ENCODE assay signal across 13 cellular contexts in the genomic region with DNA sequence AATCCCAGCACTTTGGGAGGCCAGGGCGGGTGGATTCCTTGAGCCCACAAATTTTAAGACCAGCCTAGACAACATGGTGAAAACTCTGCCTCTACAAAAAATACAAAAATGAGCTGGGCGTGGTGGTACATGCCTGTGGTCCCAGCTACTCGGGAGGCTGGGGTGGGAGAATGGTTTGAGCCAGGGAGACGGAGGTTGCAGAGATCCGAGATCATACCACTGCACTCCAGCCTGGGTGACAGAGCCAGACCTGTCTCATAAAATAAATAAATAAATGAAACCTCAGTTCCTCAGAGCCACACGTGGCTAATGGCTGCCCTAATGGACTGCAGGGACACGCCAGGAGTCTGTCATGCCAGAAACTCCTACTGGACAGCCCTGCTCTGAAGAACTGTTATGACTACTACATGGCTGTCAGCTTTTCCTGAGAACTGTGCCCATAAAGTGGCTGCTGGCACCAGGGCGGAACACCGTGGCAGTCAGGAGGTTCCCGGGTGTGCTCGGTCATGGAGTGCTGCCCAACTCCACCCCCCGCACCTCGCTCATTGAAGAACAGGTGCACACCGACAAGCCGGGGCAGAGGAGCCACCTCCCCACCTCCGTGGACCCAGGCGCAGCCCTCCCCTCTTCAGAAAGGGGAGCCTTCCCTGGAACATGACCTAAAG. TPM values are rescaled to one million over a fixed set of nuclear protein-coding genes. Genes with fewer than 3 reads are reported as not detected.
DNase-seq lines count a peak whose midpoint lies in the region; ATAC-seq and TF ChIP-seq lines count a peak whose summit lies in the region.
"Had no signal": no experiment of that assay in that cellular context is flagged by ENCODE, and none has a peak within 500 bp of the region (broad histone marks: within the 10 kb centered on the region; RNA-seq: fewer than 3 reads in every experiment).

No MANE protein-coding gene starts in this region.

- H3K9me3 ChIP-seq in CD4-positive, CD25-positive, alpha-beta regulatory T cell (ENCODE audit: control insufficient read depth in 2 of 2, low read length in 2 of 2), result no peaks in the 10 kb centered on the region
- H3K9me3 ChIP-seq in right cardiac atrium (ENCODE audit: control insufficient read depth, low read length) (no peaks in the 10 kb centered on the region), psoas muscle (no peaks in the 10 kb centered on the region), ovary (no peaks in the 10 kb centered on the region)
- H3K9me3 ChIP-seq: BLaER1 treated with 17β-estradiol and CSF1 and Interleukin-3, amounts not matched to agents 10 nM and 100 nM had no signal

- H3K4me1 ChIP-seq in CD4-positive, CD25-positive, alpha-beta regulatory T cell (ENCODE audit: control insufficient read depth, insufficient read depth, low read length, poor library complexity, severe bottlenecking), result peaks cover 40% of the 10 kb centered on the region
- H3K4me1 ChIP-seq in right cardiac atrium (ENCODE audit: control insufficient read depth, insufficient read depth, low read length) (peaks cover 18% of the 10 kb centered on the region), psoas muscle (peaks cover 75% of the 10 kb centered on the region), ovary (ENCODE audit: insufficient read depth) (peaks cover 13% of the 10 kb centered on the region)

- no peak for TF ChIP-seq POLR2A in ovary (IDR thresholded peaks at IDR 0.05)

- TF ChIP-seq CTCF in psoas muscle (IDR thresholded peaks at IDR 0.05) (no peak), ovary (IDR thresholded peaks at IDR 0.05) (no peak)

- intact Hi-C loops in right cardiac atrium (cut with DNase I) (loop anchor here in 3 of 4 donors (5.0 to 10.0 kb wide), 2 partner anchors 82 to 85 kb away; partner anchors contain the start of gene DHRS7B (in 3 of the 3)), psoas muscle (cut with DNase I) (loop anchor here (2.0 to 5.0 kb wide), 6 partner anchors 37 to 167 kb away; partner anchors contain the start of genes DHRS7B (in 2 of the 2) and USP22 (in 1 of the 2)), ovary (cut with DNase I) (loop anchor here in 1 of 4 donors (10.0 kb wide), 1 partner anchor 85 kb away; the partner anchor contains the start of gene DHRS7B)

- no peaks in the 10 kb centered on the region for H3K27me3 Mint-ChIP-seq in CD4-positive, CD25-positive, alpha-beta regulatory T cell
- H3K27me3 Mint-ChIP-seq: activated B cell treated with CpG ODN at 0.5 μM for 24 hours had no signal

- H3K36me3 Mint-ChIP-seq in CD4-positive, CD25-positive, alpha-beta regulatory T cell, result peaks cover 3% of the 10 kb centered on the region

- WGBS in right cardiac atrium, result 72% methylated on average over 17 of the region's 17 CpGs
- 37 to 42% (median 37%) methylated on average over 17 of the region's 17 CpGs for WGBS in psoas muscle, 3 donors
- WGBS in ovary, 3 donors, result 80 to 84% (median 83%) methylated on average over 17 of the region's 17 CpGs

- no peaks in the 10 kb centered on the region for H3K9me3 Mint-ChIP-seq in CD4-positive, CD25-positive, alpha-beta regulatory T cell
- H3K9me3 Mint-ChIP-seq: activated B cell treated with CpG ODN at 0.5 μM for 24 hours had no signal

- H3K4me1 Mint-ChIP-seq in CD4-positive, CD25-positive, alpha-beta regulatory T cell, result peaks cover 6 to 63% (median 34%) of the 10 kb centered on the region in 4 donors

- peak overlapping the region in 1 of 4 donors; percentile 63 for H3K4me3 Mint-ChIP-seq in CD4-positive, CD25-positive, alpha-beta regulatory T cell
- H3K4me3 Mint-ChIP-seq: activated B cell treated with CpG ODN at 0.5 μM for 24 hours had no signal

- peak overlapping the region; percentile 14 to 69 (median 59) for H3K27ac Mint-ChIP-seq in CD4-positive, CD25-positive, alpha-beta regulatory T cell
- H3K27ac Mint-ChIP-seq: activated B cell treated with CpG ODN at 0.5 μM for 24 hours had no signal

- DNase-seq in CD4-positive, CD25-positive, alpha-beta regulatory T cell, result no peak
- DNase-seq in NCI-H2171 (lab: John Stamatoyannopoulos, UW) (peak; percentile 53), right cardiac atrium (peak in 2 of 3 donors; percentile 67 to 77), psoas muscle (peak; percentile 61 to 89), ovary (no peak), NCI-H524 treated with DMSO at 0.1 percent for 48 hours (lab: John Stamatoyannopoulos, UW) (no peak)
- DNase-seq: activated B cell treated with CpG ODN at 0.5 μM for 24 hours; aorta; effector CD8-positive, alpha-beta T cell had no signal

- H3K27ac ChIP-seq in CD4-positive, CD25-positive, alpha-beta regulatory T cell (ENCODE audit: insufficient read depth, low read length, poor library complexity, severe bottlenecking), result no peak overlapping the region
- H3K27ac ChIP-seq in right cardiac atrium (ENCODE audit: low read length) (peak overlapping the region; percentile 46), psoas muscle (peak overlapping the region; percentile 99), ovary (no peak overlapping the region)
- H3K27ac ChIP-seq: SK-N-MC had no signal

- no peak overlapping the region for H3K4me3 ChIP-seq in CD4-positive, CD25-positive, alpha-beta regulatory T cell (ENCODE audit: low read depth, low read length)
- H3K4me3 ChIP-seq in right cardiac atrium (ENCODE audit: low read length) (no peak overlapping the region), psoas muscle (peak overlapping the region; percentile 44), ovary (no peak overlapping the region)
- H3K4me3 ChIP-seq: BLaER1 treated with 17β-estradiol and CSF1 and Interleukin-3, amounts not matched to agents 10 nM and 100 nM; SK-N-MC had no signal

- no peaks in the 10 kb centered on the region for H3K27me3 ChIP-seq in CD4-positive, CD25-positive, alpha-beta regulatory T cell (ENCODE audit: control insufficient read depth, insufficient read depth, low read length)
- no peaks in the 10 kb centered on the region for H3K27me3 ChIP-seq in right cardiac atrium (ENCODE audit: control insufficient read depth, insufficient read depth)
- H3K27me3 ChIP-seq in psoas muscle (ENCODE audit: insufficient read depth in 3 of 3, low read length in 2 of 3), result no peaks in the 10 kb centered on the region
- no peaks in the 10 kb centered on the region for H3K27me3 ChIP-seq in ovary
- H3K27me3 ChIP-seq: BLaER1 treated with 17β-estradiol and CSF1 and Interleukin-3, amounts not matched to agents 10 nM and 100 nM had no signal

- H3K36me3 ChIP-seq in CD4-positive, CD25-positive, alpha-beta regulatory T cell (ENCODE audit: control insufficient read depth, insufficient read depth, low read length), result peaks cover 28% of the 10 kb centered on the region
- peaks cover 0 to 6% of the 10 kb centered on the region in 2 donors for H3K36me3 ChIP-seq in psoas muscle (ENCODE audit: insufficient read depth in 1 of 2, low read depth in 1 of 2)
- no peaks in the 10 kb centered on the region for H3K36me3 ChIP-seq in ovary

- TF ChIP-seq EP300 in ovary (IDR thresholded peaks at IDR 0.05), result no peak

- ATAC-seq in CD4-positive, CD25-positive, alpha-beta regulatory T cell (ENCODE audit: low read depth in 2 of 2), result no peak
- peak in 1 of 2 donors; percentile 1 for ATAC-seq in right cardiac atrium
- peak; percentile 38 to 59 (median 54) for ATAC-seq in psoas muscle
- no peak for ATAC-seq in GM19467 (IDR thresholded peaks at IDR 0.05; ENCODE audit: unreplicated experiment)
- no peak for ATAC-seq in GM19455 (IDR thresholded peaks at IDR 0.05; ENCODE audit: unreplicated experiment)

RNA-seq across cellular contexts. Expression of gene TMEM11, which starts 4.3 kb away (rescaled TPM):
- total RNA-seq in CD4-positive, CD25-positive, alpha-beta regulatory T cell, result 16.1 TPM
- 10 to 100 TPM; 30.8 to 50.3 (median 45.6) TPM for polyA plus RNA-seq in CD4-positive, CD25-positive, alpha-beta regulatory T cell
- total RNA-seq in right cardiac atrium (10 to 100 TPM; 26.2 to 30.7 (median 27.5) TPM), psoas muscle (10 to 100 TPM; 52.9 to 78.4 (median 58.6) TPM), ovary (10 to 100 TPM; 10.5 to 18.5 (median 15.8) TPM)
- polyA plus RNA-seq in right cardiac atrium (46.2 TPM), psoas muscle (100 to 1,000 TPM in 2 of 3 donors, 10 to 100 TPM in 1; 89.6 to 159 (median 109) TPM), ovary (10 to 100 TPM; 17.1 to 20.0 TPM)

RNA-seq across cellular contexts. Expression of gene NATD1, which starts 43.6 kb away (rescaled TPM):
- total RNA-seq in CD4-positive, CD25-positive, alpha-beta regulatory T cell, result 12.7 TPM
- polyA plus RNA-seq in CD4-positive, CD25-positive, alpha-beta regulatory T cell, result 1 to 10 TPM; 2.8 to 4.6 (median 2.8) TPM
- 10 to 100 TPM in 3 of 4 donors, 1 to 10 TPM in 1; 8.1 to 15.7 (median 12.1) TPM for total RNA-seq in right cardiac atrium
- polyA plus RNA-seq in right cardiac atrium, result 10.9 TPM
- total RNA-seq in psoas muscle, result 10 to 100 TPM; 21.6 to 48.0 (median 24.5) TPM
- 10 to 100 TPM in 2 of 3 donors, 1 to 10 TPM in 1; 4.7 to 15.1 (median 10.5) TPM for polyA plus RNA-seq in psoas muscle
- total RNA-seq in ovary, result 1 to 10 TPM; 2.8 to 9.0 (median 5.2) TPM
- polyA plus RNA-seq in ovary, result 1 to 10 TPM; 6.2 to 6.7 TPM

Comparison
In these comparisons a context has a peak if more than half of its experiments do, and no peak if none do; other contexts are left out.
1. ATAC-seq: peak in psoas muscle (4 of 4); none in CD4-positive, CD25-positive, alpha-beta regulatory T cell (0 of 2), GM19467 (single experiment) and GM19455 (single experiment).
2. DNase-seq: peak in NCI-H2171 (single experiment), right cardiac atrium (2 of 3) and psoas muscle (2 of 2); none in CD4-positive, CD25-positive, alpha-beta regulatory T cell (0 of 3), ovary (0 of 5) and NCI-H524 treated with DMSO at 0.1 percent for 48 hours (single experiment).
3. H3K27ac ChIP-seq: peak in right cardiac atrium (single experiment) and psoas muscle (single experiment); none in CD4-positive, CD25-positive, alpha-beta regulatory T cell (single experiment) and ovary (0 of 2).